ENCODE assay signal across 8 cellular contexts in the genomic region with DNA sequence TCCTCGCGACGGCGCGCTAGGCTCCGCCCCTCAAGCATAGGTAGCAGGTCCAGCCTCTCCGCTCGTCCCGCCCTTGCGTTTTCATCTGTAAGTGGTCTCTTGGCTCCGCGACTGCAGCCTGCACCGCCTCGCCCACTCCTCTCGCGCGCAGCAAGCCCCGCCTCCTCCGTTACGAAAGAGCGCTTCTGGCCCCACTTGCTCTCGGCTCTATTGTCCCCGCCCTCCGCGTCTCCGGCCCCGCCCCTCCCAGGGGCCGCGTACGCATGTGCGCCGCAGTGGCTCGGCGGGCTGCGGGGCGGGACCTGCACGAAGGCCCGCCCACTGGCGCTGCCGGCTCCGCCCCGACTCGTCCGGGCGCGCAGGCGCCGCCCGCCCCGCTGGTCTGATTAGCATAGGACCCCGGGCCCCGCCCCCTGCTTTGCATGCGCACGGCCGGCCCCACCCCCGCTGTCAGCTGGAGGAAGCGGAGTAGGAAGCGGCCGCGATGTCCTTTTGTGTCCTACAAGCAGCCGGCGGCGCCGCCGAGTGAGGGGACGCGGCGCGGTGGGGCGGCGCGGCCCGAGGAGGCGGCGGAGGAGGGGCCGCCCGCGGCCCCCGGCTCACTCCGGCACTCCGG. TPM values are rescaled to one million over a fixed set of nuclear protein-coding genes. Genes with fewer than 3 reads are reported as not detected.
A peak's percentile ranks its signal among the peaks of the same experiment; 100 is the strongest.
DNase-seq lines count a peak whose midpoint lies in the region; ATAC-seq and TF ChIP-seq lines count a peak whose summit lies in the region.

A gene (plus strand): TSS at position 450 of the 616 bp plus-strand sequence. CDS start 1,656 bp downstream, outside the sequence.

- 0% methylated on average over 1 of the region's 81 CpGs for WGBS in esophagus muscularis mucosa

- H3K4me3 ChIP-seq in DOHH2 (ENCODE audit: low read length) = peak within 1 kb of the TSS; percentile 99
- H3K4me3 ChIP-seq in GM23338 = peak within 1 kb of the TSS; percentile 91
- H3K4me3 ChIP-seq in esophagus muscularis mucosa = peak within 1 kb of the TSS; percentile 69 to 84 (median 78)

- no peak for TF ChIP-seq EP300 in esophagus muscularis mucosa (IDR thresholded peaks at IDR 0.05)

- H3K27me3 Mint-ChIP-seq in GM23338 (ENCODE audit: insufficient read depth, low read depth, poor library complexity) = peaks cover 37% of the 10 kb centered on the region
- peaks cover 19% of the 10 kb centered on the region for H3K27me3 Mint-ChIP-seq in activated T-cell treated with anti-CD3 and anti-CD28 coated beads, Interleukin-2, amount 50 U/mL, for 72 hours (ENCODE audit: low read depth)

- H3K4me1 Mint-ChIP-seq in GM23338 = peaks cover 14% of the 10 kb centered on the region
- peaks cover 49% of the 10 kb centered on the region for H3K4me1 Mint-ChIP-seq in activated T-cell treated with anti-CD3 and anti-CD28 coated beads, Interleukin-2, amount 50 U/mL, for 72 hours (ENCODE audit: low read depth)

- no peaks in the 10 kb centered on the region; the same call in 2 of the 3 replicates for H3K9me3 Mint-ChIP-seq in GM23338
- H3K9me3 Mint-ChIP-seq in activated T-cell treated with anti-CD3 and anti-CD28 coated beads, Interleukin-2, amount 50 U/mL, for 72 hours = no peaks in the 10 kb centered on the region

- H3F3A ChIP-seq in DOHH2 (ENCODE audit: control insufficient read depth, insufficient read depth) (no peaks in the 10 kb centered on the region; the same call in 1 of the 2 replicates), GM23338 (replicated peaks; ENCODE audit: low read depth) (peaks cover 7% of the 10 kb centered on the region)

- TF ChIP-seq CTCF in DOHH2 (IDR thresholded peaks at IDR 0.05; ENCODE audit: low read depth, low read length, poor library complexity, severe bottlenecking) = no peak
- no peak for TF ChIP-seq CTCF in GM23338 (conservative IDR thresholded peaks at IDR 0.05; ENCODE audit: low read depth in 2 of 2)
- TF ChIP-seq CTCF in esophagus muscularis mucosa (IDR thresholded peaks at IDR 0.05) = peak in 1 of 3 experiments; percentile 18

- H3K79me2 ChIP-seq in DOHH2 (ENCODE audit: control insufficient read depth, low read length) (peaks cover 42% of the 10 kb centered on the region), GM23338 (replicated peaks; ENCODE audit: insufficient read depth) (peaks cover 29% of the 10 kb centered on the region)

- H3K36me3 ChIP-seq in DOHH2 (ENCODE audit: control insufficient read depth, low read length) (peaks cover 32% of the 10 kb centered on the region), GM23338 (ENCODE audit: insufficient read depth) (no peaks in the 10 kb centered on the region), esophagus muscularis mucosa (peaks cover 0 to 5% (median 0%) of the 10 kb centered on the region in 4 donors)

- H3K27ac ChIP-seq in DOHH2 (ENCODE audit: low read depth, low read length) (peak within 1 kb of the TSS; percentile 88), GM23338 (ENCODE audit: low read depth) (peak within 1 kb of the TSS; percentile 99), esophagus muscularis mucosa (replicated peaks in 1 of 4) (peak within 1 kb of the TSS; percentile 89 to 98 (median 92))

- H3K27me3 ChIP-seq in DOHH2 (ENCODE audit: control insufficient read depth, low read length) = peaks cover 8% of the 10 kb centered on the region
- peaks cover 32% of the 10 kb centered on the region for H3K27me3 ChIP-seq in GM23338 (ENCODE audit: insufficient read depth)
- peaks cover 0 to 32% (median 10%) of the 10 kb centered on the region in 4 donors for H3K27me3 ChIP-seq in esophagus muscularis mucosa

- H3K4me1 ChIP-seq in DOHH2 (ENCODE audit: control insufficient read depth, low read length) (peaks cover 36% of the 10 kb centered on the region), GM23338 (ENCODE audit: insufficient read depth) (peaks cover 9% of the 10 kb centered on the region; the same call in 1 of the 2 replicates), esophagus muscularis mucosa (peaks cover 24 to 54% (median 51%) of the 10 kb centered on the region in 4 donors)

- no peak for TF ChIP-seq POLR2A in esophagus muscularis mucosa (IDR thresholded peaks at IDR 0.05; ENCODE audit: low read depth)

- peak; percentile 67 for ATAC-seq in GM23338
- peak; percentile 77 to 79 for ATAC-seq in activated T-cell treated with anti-CD3 and anti-CD28 coated beads, Interleukin-2, amount 50 U/mL, for 72 hours (replicated peaks in 1 of 2)

- no peaks in the 10 kb centered on the region for H3K9me3 ChIP-seq in DOHH2 (ENCODE audit: control insufficient read depth, insufficient read depth, low read length)
- H3K9me3 ChIP-seq in esophagus muscularis mucosa = no peaks in the 10 kb centered on the region

- H3K9me2 ChIP-seq in DOHH2 (replicated peaks; ENCODE audit: control insufficient read depth, low read length) (no peaks in the 10 kb centered on the region), GM23338 (ENCODE audit: insufficient read depth) (no peaks in the 10 kb centered on the region)

- intact Hi-C loops in esophagus muscularis mucosa (cut with DNase I) = no loop called here

- H3K4me3 Mint-ChIP-seq in GM23338 = peak within 1 kb of the TSS; percentile 100
- H3K4me3 Mint-ChIP-seq in activated T-cell treated with anti-CD3 and anti-CD28 coated beads, Interleukin-2, amount 50 U/mL, for 72 hours = peak within 1 kb of the TSS; percentile 98 to 100

- peak within 1 kb of the TSS; percentile 100 for H3K27ac Mint-ChIP-seq in GM23338
- peak within 1 kb of the TSS; percentile 97 for H3K27ac Mint-ChIP-seq in activated T-cell treated with anti-CD3 and anti-CD28 coated beads, Interleukin-2, amount 50 U/mL, for 72 hours

- H3K36me3 Mint-ChIP-seq in GM23338 (ENCODE audit: low read depth) = peaks cover 10% of the 10 kb centered on the region; the same call in 2 of the 3 replicates
- peaks cover 0 to 10% of the 10 kb centered on the region in 2 donors for H3K36me3 Mint-ChIP-seq in activated T-cell treated with anti-CD3 and anti-CD28 coated beads, Interleukin-2, amount 50 U/mL, for 72 hours (ENCODE audit: insufficient read depth in 2 of 2)

- no peaks in the 10 kb centered on the region for H4K20me1 ChIP-seq in DOHH2 (ENCODE audit: control insufficient read depth, insufficient read depth, low read depth, low read length)
- H4K20me1 ChIP-seq in GM23338 (replicated peaks; ENCODE audit: insufficient read depth) = peaks cover 3% of the 10 kb centered on the region; the same call in 1 of the 2 replicates

- H2AFZ ChIP-seq in GM23338 = 0 out of 2 replicates have a peak within 1 kb of the TSS, but pooled peaks have one; percentile 77

- DNase-seq in GM23338 (ENCODE audit: low spot score) = peak; percentile 100
- DNase-seq in Kasumi-1 (lab: John Stamatoyannopoulos, UW) = peak; percentile 99
- DNase-seq in RKO (ENCODE audit: low spot score) = peak; percentile 96
- DNase-seq in activated T-cell treated with anti-CD3 and anti-CD28 coated beads, Interleukin-2, amount 50 U/mL, for 72 hours = peak; percentile 100
- peak; percentile 100 for DNase-seq in esophagus muscularis mucosa (ENCODE audit: extremely low spot score)
- DNase-seq in myocyte (ENCODE audit: low read depth) = peak; percentile 95
- peak; percentile 98 to 100 for DNase-seq in stimulated activated CD8-positive, alpha-beta memory T cell treated with anti-CD3 and anti-CD28 coated beads, Interleukin-7, amount 100 ng/mL, for 4 hours (ENCODE audit: low read depth in 2 of 2)

- H3K4me2 ChIP-seq in DOHH2 (ENCODE audit: low read length) = peak within 1 kb of the TSS; percentile 89
- H3K4me2 ChIP-seq in GM23338 = peak within 1 kb of the TSS; percentile 96

TF ChIP-seq in GM23338, 12 proteins besides CTCF, POLR2A, EP300 and RAD21:
- no peak for TF ChIP-seq NANOG (IDR thresholded peaks at IDR 0.05; ENCODE audit: borderline replicate concordance)
- peak; percentile 67 for TF ChIP-seq CREB1 (CRISPR knock-in tag; IDR thresholded peaks at IDR 0.05; ENCODE audit: low read depth)
- no peak for TF ChIP-seq EZH2phosphoT487 (IDR thresholded peaks at IDR 0.05; ENCODE audit: unreplicated experiment)
- TF ChIP-seq EZH2 (IDR thresholded peaks at IDR 0.05; ENCODE audit: low read depth, unreplicated experiment) = no peak
- TF ChIP-seq, protein P1, sequence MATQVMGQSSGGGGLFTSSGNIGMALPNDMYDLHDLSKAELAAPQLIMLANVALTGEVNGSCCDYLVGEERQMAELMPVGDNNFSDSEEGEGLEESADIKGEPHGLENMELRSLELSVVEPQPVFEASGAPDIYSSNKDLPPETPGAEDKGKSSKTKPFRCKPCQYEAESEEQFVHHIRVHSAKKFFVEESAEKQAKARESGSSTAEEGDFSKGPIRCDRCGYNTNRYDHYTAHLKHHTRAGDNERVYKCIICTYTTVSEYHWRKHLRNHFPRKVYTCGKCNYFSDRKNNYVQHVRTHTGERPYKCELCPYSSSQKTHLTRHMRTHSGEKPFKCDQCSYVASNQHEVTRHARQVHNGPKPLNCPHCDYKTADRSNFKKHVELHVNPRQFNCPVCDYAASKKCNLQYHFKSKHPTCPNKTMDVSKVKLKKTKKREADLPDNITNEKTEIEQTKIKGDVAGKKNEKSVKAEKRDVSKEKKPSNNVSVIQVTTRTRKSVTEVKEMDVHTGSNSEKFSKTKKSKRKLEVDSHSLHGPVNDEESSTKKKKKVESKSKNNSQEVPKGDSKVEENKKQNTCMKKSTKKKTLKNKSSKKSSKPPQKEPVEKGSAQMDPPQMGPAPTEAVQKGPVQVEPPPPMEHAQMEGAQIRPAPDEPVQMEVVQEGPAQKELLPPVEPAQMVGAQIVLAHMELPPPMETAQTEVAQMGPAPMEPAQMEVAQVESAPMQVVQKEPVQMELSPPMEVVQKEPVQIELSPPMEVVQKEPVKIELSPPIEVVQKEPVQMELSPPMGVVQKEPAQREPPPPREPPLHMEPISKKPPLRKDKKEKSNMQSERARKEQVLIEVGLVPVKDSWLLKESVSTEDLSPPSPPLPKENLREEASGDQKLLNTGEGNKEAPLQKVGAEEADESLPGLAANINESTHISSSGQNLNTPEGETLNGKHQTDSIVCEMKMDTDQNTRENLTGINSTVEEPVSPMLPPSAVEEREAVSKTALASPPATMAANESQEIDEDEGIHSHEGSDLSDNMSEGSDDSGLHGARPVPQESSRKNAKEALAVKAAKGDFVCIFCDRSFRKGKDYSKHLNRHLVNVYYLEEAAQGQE (IDR thresholded peaks at IDR 0.05; ENCODE audit: unreplicated experiment) = no peak
- TF ChIP-seq POLR2AphosphoS5 (IDR thresholded peaks at IDR 0.05; ENCODE audit: low read depth) = peak; percentile 44; the same call in 1 of the 2 replicates
TF ChIP-seq in GM23338: peak in this region for 2.

RNA-seq across cellular contexts. Expression of the gene that starts here (rescaled TPM):
- 50.1 and 55.1 TPM in 2 replicates for total RNA-seq in GM23338 (2014; rRNA removed; shearing (Covaris generic))
- 13.7 and 15.7 TPM in 2 replicates for polyA plus RNA-seq in GM23338 (2016; fragmentation: Nextera tagmentation; extraction: Ambion mirVana)
- total RNA-seq in activated T-cell treated with anti-CD3 and anti-CD28 coated beads, Interleukin-2, amount 50 U/mL, for 72 hours = 10 to 100 TPM; 40.5 to 42.4 TPM
- total RNA-seq in esophagus muscularis mucosa (10 to 100 TPM; 63.5 to 95.8 (median 76.1) TPM), myocyte (77.0 and 121 TPM in 2 replicates)
- 32.7 TPM for polyA plus RNA-seq in myocyte (2012)

Comparison
In these comparisons a context has a peak if more than half of its experiments do, and no peak if none do; other contexts are left out.
1. Peak in every context shown above with its lines: DNase-seq, ATAC-seq, H3K4me3 ChIP-seq and H3K27ac ChIP-seq.